ENCODE assay signal across 8 cellular contexts in the genomic region with DNA sequence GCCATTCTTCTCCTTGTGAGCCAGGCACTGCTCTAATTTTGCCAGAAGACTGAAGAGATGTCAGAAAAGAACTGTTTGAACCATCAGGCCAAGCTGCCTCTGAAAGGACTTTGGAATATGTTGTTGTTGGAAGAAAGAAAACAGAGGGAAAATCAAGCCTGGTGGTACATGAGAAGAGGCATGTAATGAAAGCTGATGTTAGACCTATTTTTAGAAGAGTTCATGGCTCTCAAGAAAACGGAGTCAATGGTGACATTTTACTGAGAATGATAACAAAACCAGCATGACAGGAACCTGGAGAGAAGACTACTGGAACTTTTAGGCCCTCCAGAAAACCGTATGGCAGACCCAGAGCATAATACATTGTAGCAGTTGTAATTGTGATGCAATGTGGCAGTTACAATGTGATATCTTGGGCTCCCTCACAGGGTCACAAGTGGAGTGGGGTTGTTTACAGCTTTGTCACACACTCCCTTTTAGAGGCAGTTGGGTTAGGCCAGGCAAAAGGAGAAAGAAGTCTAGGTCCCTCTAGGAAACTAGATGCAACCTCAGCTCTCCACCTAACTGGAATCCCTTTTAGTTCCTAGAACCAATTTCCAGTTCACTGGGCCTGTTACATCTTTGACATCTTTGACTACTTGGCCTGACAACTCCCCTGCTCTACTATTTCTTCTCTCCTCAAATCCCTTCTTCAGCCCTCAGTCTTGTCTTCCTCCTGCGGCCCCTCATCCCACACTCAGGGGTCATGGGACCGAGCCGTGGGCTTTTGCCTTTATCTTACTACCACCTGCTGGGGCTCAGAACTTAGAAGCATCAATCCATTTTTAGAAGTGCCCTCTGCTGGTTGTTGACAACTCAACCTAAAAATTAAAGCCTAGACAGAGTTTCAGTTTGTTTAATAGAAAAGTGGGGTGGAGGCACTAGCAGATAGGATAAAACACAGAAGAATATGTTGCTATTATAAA.
DNase-seq lines count a peak whose midpoint lies in the region; ATAC-seq and TF ChIP-seq lines count a peak whose summit lies in the region.

No MANE protein-coding gene starts in this region.

- TF ChIP-seq CTCF in GM12865 (IDR thresholded peaks at IDR 0.05; ENCODE audit: insufficient read depth, low read depth, low read length, missing control alignments) = peak; percentile 35

- peaks cover 22% of the 10 kb centered on the region for H3K4me1 Mint-ChIP-seq in activated T-cell treated with anti-CD3 and anti-CD28 coated beads, Interleukin-2, amount 50 U/mL, for 4 hours (ENCODE audit: low read depth)

- H3K4me3 Mint-ChIP-seq in activated T-cell treated with anti-CD3 and anti-CD28 coated beads, Interleukin-2, amount 50 U/mL, for 4 hours = no peak overlapping the region

- H3K27me3 Mint-ChIP-seq in activated T-cell treated with anti-CD3 and anti-CD28 coated beads, Interleukin-2, amount 50 U/mL, for 4 hours (ENCODE audit: low read depth) = no peaks in the 10 kb centered on the region

- H3K4me3 ChIP-seq in GM12865 (ENCODE audit: low read depth, low read length) = no peak overlapping the region

- H3K9me3 Mint-ChIP-seq in activated T-cell treated with anti-CD3 and anti-CD28 coated beads, Interleukin-2, amount 50 U/mL, for 4 hours = no peaks in the 10 kb centered on the region

- H3K36me3 Mint-ChIP-seq in activated T-cell treated with anti-CD3 and anti-CD28 coated beads, Interleukin-2, amount 50 U/mL, for 4 hours (ENCODE audit: insufficient read depth) = no peaks in the 10 kb centered on the region

- ATAC-seq in HG03520 (IDR thresholded peaks at IDR 0.05; ENCODE audit: unreplicated experiment) (peak; percentile 44), HG03521 (IDR thresholded peaks at IDR 0.05; ENCODE audit: unreplicated experiment) (no peak)
- ATAC-seq in activated T-cell treated with anti-CD3 and anti-CD28 coated beads, Interleukin-2, amount 50 U/mL, for 4 hours = peak; percentile 40 to 56

- peak; percentile 16 for DNase-seq in A172 (ENCODE audit: low spot score)
- DNase-seq in GM12865 (ENCODE audit: low read depth) = peak; percentile 63
- no peak for DNase-seq in activated T-cell treated with anti-CD3 and anti-CD28 coated beads, Interleukin-2, amount 50 U/mL, for 4 hours
- DNase-seq in left kidney (ENCODE audit: low read depth, low spot score) = peak; percentile 19
- DNase-seq in OCI-M2 (lab: John Stamatoyannopoulos, UW; ENCODE audit: unreplicated experiment) = no peak
- no peak for DNase-seq in NCI-H187 treated with DMSO at 0.1 percent for 48 hours (lab: John Stamatoyannopoulos, UW)

Comparison
In these comparisons a context has a peak if more than half of its experiments do, and no peak if none do; other contexts are left out.
1. DNase-seq: peak in A172 (single experiment), GM12865 (single experiment) and left kidney (single experiment); none in activated T-cell treated with anti-CD3 and anti-CD28 coated beads, Interleukin-2, amount 50 U/mL, for 4 hours (single experiment), OCI-M2 (single experiment) and NCI-H187 treated with DMSO at 0.1 percent for 48 hours (single experiment).